ENCODE assay signal across 18 cellular contexts in genomic region chr1:198959676-198960075, GRCh38.
DNase-seq lines count a peak whose midpoint lies in the region; ATAC-seq and TF ChIP-seq lines count a peak whose summit lies in the region.
"Had no signal": no experiment of that assay in that cellular context is flagged by ENCODE, and none has a peak within 500 bp of the region (broad histone marks: within the 10 kb centered on the region; RNA-seq: fewer than 3 reads in every experiment).

No MANE protein-coding gene starts in this region.

- H3K79me2 ChIP-seq in GM23248 (ENCODE audit: insufficient read depth): no peaks in the 10 kb centered on the region

- H3K4me1 ChIP-seq in A673 (ENCODE audit: insufficient read depth, low read length, poor library complexity, severe bottlenecking) (peaks cover 5% of the 10 kb centered on the region), GM23248 (ENCODE audit: insufficient read depth) (no peaks in the 10 kb centered on the region)

- intact Hi-C loops in activated CD8-positive, alpha-beta T cell treated with anti-CD3 and anti-CD28 coated beads for 36 hours (cut with micrococcal nuclease): no loop called here
- intact Hi-C loops in A673 (cut with micrococcal nuclease; ENCODE audit: unreplicated experiment): no loop called here
- intact Hi-C loops in activated T-helper 2 cell treated with anti-CD3 and anti-CD28 coated beads, Interferon-gamma antibody, Interleukin-2, Interleukin-4, amounts not matched to agents 10 μg/mL and 5 μg/mL and 100 μg/mL, durations not matched to agents 14 hours and 24 hours and 36 hours (cut with micrococcal nuclease): loop anchor here (5.0 kb wide), 1 partner anchor 48 kb away; no protein-coding TSS in a partner anchor

- peaks cover 40% of the 10 kb centered on the region for H3K9me3 Mint-ChIP-seq in activated CD8-positive, alpha-beta T cell treated with anti-CD3 and anti-CD28 coated beads, Interleukin-2, amount 10 ng/mL, durations not matched to agents 7 days and 5 days (ENCODE audit: insufficient read depth)
- H3K9me3 Mint-ChIP-seq in activated CD8-positive, alpha-beta T cell treated with anti-CD3 and anti-CD28 coated beads for 36 hours: peaks cover 13% of the 10 kb centered on the region
- peaks cover 68% of the 10 kb centered on the region for H3K9me3 Mint-ChIP-seq in activated T-helper 2 cell treated with anti-CD3 and anti-CD28 coated beads, Interferon-gamma antibody, Interleukin-2, Interleukin-4, amounts not matched to agents 10 μg/mL and 5 μg/mL and 100 μg/mL, durations not matched to agents 14 hours and 24 hours and 36 hours

- H3K27ac ChIP-seq in A673 (ENCODE audit: low read depth, low read length, poor library complexity, severe bottlenecking) (no peak overlapping the region), GM23248 (no peak overlapping the region)
- H3K27ac ChIP-seq: KMS-11, PC-9 had no signal

- POLR2A ChIA-PET in activated CD8-positive, alpha-beta T cell treated with anti-CD3 and anti-CD28 coated beads, Interleukin-2, amount 10 ng/mL, durations not matched to agents 7 days and 5 days (lab: Charles Lee): interaction anchor here (1.1 to 1.6 kb wide), 3 partner anchors 23 to 30 kb away, joined by 3 to 5 read pairs (median 4); no protein-coding TSS in a partner anchor
- POLR2A ChIA-PET in activated CD8-positive, alpha-beta T cell treated with anti-CD3 and anti-CD28 coated beads for 36 hours (lab: Charles Lee): interaction anchor here (0.6 kb wide), 1 partner anchor 12 kb away, joined by 3 read pairs; no protein-coding TSS in a partner anchor
- POLR2A ChIA-PET in A673 (lab: Charles Lee; ENCODE audit: low non-redundant PET): no interaction called here

- H3K9me3 ChIP-seq in A673 (ENCODE audit: low read depth, low read length, poor library complexity, severe bottlenecking) (peaks cover 21% of the 10 kb centered on the region), GM23248 (ENCODE audit: low read depth) (peaks cover 8% of the 10 kb centered on the region)
- H3K9me3 ChIP-seq: MG63 had no signal

- CTCF ChIA-PET in activated CD8-positive, alpha-beta T cell treated with anti-CD3 and anti-CD28 coated beads, Interleukin-2, amount 10 ng/mL, durations not matched to agents 7 days and 5 days (lab: Charles Lee): interaction anchor here (1.3 to 1.7 kb wide), 2 partner anchors 23 to 153 kb away, joined by 3 to 4 read pairs; no protein-coding TSS in a partner anchor
- CTCF ChIA-PET in activated CD8-positive, alpha-beta T cell treated with anti-CD3 and anti-CD28 coated beads for 36 hours (lab: Charles Lee): no interaction called here
- CTCF ChIA-PET in A673 (lab: Charles Lee): no interaction called here

- no peak overlapping the region for H3K4me3 Mint-ChIP-seq in activated CD8-positive, alpha-beta T cell treated with anti-CD3 and anti-CD28 coated beads, Interleukin-2, amount 10 ng/mL, durations not matched to agents 7 days and 5 days
- H3K4me3 Mint-ChIP-seq in activated CD8-positive, alpha-beta T cell treated with anti-CD3 and anti-CD28 coated beads for 36 hours: no peak overlapping the region
- no peak overlapping the region for H3K4me3 Mint-ChIP-seq in activated T-helper 2 cell treated with anti-CD3 and anti-CD28 coated beads, Interferon-gamma antibody, Interleukin-2, Interleukin-4, amounts not matched to agents 10 μg/mL and 5 μg/mL and 100 μg/mL, durations not matched to agents 14 hours and 24 hours and 36 hours (ENCODE audit: low read depth)
- H3K4me3 Mint-ChIP-seq: B cell; CD4-positive, CD25-positive, alpha-beta regulatory T cell; H9 had no signal

- H3K27me3 ChIP-seq in A673 (replicated peaks; ENCODE audit: insufficient read depth, low read depth, low read length, poor library complexity) (no peaks in the 10 kb centered on the region), GM23248 (replicated peaks; ENCODE audit: insufficient read depth) (no peaks in the 10 kb centered on the region)
- H3K27me3 ChIP-seq: MG63 had no signal

- BruUV-seq in A673 (replicated peaks; lab: Mats Ljungman, UMichigan): no TSS peak

- H3K4me3 ChIP-seq in A673 (ENCODE audit: low read depth, low read length, poor library complexity, severe bottlenecking) (no peak overlapping the region), GM23248 (no peak overlapping the region)
- peak overlapping the region; percentile 5 for H3K4me3 ChIP-seq in Jurkat, Clone E6-1 (ENCODE audit: low read length)
- H3K4me3 ChIP-seq: MG63, PC-9 had no signal

- no peaks in the 10 kb centered on the region for H3K27me3 Mint-ChIP-seq in activated CD8-positive, alpha-beta T cell treated with anti-CD3 and anti-CD28 coated beads, Interleukin-2, amount 10 ng/mL, durations not matched to agents 7 days and 5 days (ENCODE audit: low read depth)
- no peaks in the 10 kb centered on the region for H3K27me3 Mint-ChIP-seq in activated CD8-positive, alpha-beta T cell treated with anti-CD3 and anti-CD28 coated beads for 36 hours
- H3K27me3 Mint-ChIP-seq in activated T-helper 2 cell treated with anti-CD3 and anti-CD28 coated beads, Interferon-gamma antibody, Interleukin-2, Interleukin-4, amounts not matched to agents 10 μg/mL and 5 μg/mL and 100 μg/mL, durations not matched to agents 14 hours and 24 hours and 36 hours (ENCODE audit: low read depth): no peaks in the 10 kb centered on the region
- H3K27me3 Mint-ChIP-seq: B cell had no signal

- H3K4me1 Mint-ChIP-seq in activated CD8-positive, alpha-beta T cell treated with anti-CD3 and anti-CD28 coated beads, Interleukin-2, amount 10 ng/mL, durations not matched to agents 7 days and 5 days (ENCODE audit: low read depth): peaks cover 42% of the 10 kb centered on the region
- peaks cover 34% of the 10 kb centered on the region for H3K4me1 Mint-ChIP-seq in activated CD8-positive, alpha-beta T cell treated with anti-CD3 and anti-CD28 coated beads for 36 hours (ENCODE audit: low read depth)
- peaks cover 39% of the 10 kb centered on the region for H3K4me1 Mint-ChIP-seq in activated T-helper 2 cell treated with anti-CD3 and anti-CD28 coated beads, Interferon-gamma antibody, Interleukin-2, Interleukin-4, amounts not matched to agents 10 μg/mL and 5 μg/mL and 100 μg/mL, durations not matched to agents 14 hours and 24 hours and 36 hours (ENCODE audit: low read depth)
- H3K4me1 Mint-ChIP-seq: B cell, H9 had no signal

- no peaks in the 10 kb centered on the region for H3F3A ChIP-seq in GM23248 (ENCODE audit: insufficient read depth)

- H2AFZ ChIP-seq in GM23248: no peak overlapping the region
- H2AFZ ChIP-seq: PC-9 had no signal

- H3K9ac ChIP-seq in GM23248: no peak overlapping the region
- H3K9ac ChIP-seq: KMS-11 had no signal

- ATAC-seq in activated CD8-positive, alpha-beta T cell treated with anti-CD3 and anti-CD28 coated beads, Interleukin-2, amount 10 ng/mL, durations not matched to agents 7 days and 5 days: no peak
- ATAC-seq in activated CD8-positive, alpha-beta T cell treated with anti-CD3 and anti-CD28 coated beads for 36 hours: no peak
- ATAC-seq: HepG2 had no signal

- DNase-seq in activated CD8-positive, alpha-beta T cell treated with anti-CD3 and anti-CD28 coated beads, Interleukin-2, amount 10 ng/mL, durations not matched to agents 7 days and 5 days: no peak
- no peak for DNase-seq in activated CD8-positive, alpha-beta T cell treated with anti-CD3 and anti-CD28 coated beads for 36 hours
- DNase-seq in A673 (ENCODE audit: low spot score) (peak; percentile 40), GM23248 (no peak), islet precursor cell (no peak)
- DNase-seq in Jurkat, Clone E6-1 (ENCODE audit: low read depth, low spot score): peak; percentile 58
- DNase-seq in activated T-helper 2 cell treated with anti-CD3 and anti-CD28 coated beads, Interferon-gamma antibody, Interleukin-2, Interleukin-4, amounts not matched to agents 10 μg/mL and 5 μg/mL and 100 μg/mL, durations not matched to agents 14 hours and 24 hours and 36 hours (ENCODE audit: low spot score): no peak
- DNase-seq: H9, MG63, NCI-H1092, NCI-H146, NCI-H2081, NCI-H774, PC-9 had no signal

- peak overlapping the region; percentile 17 for H3K27ac Mint-ChIP-seq in activated CD8-positive, alpha-beta T cell treated with anti-CD3 and anti-CD28 coated beads, Interleukin-2, amount 10 ng/mL, durations not matched to agents 7 days and 5 days
- H3K27ac Mint-ChIP-seq in activated CD8-positive, alpha-beta T cell treated with anti-CD3 and anti-CD28 coated beads for 36 hours: no peak overlapping the region
- peak overlapping the region; percentile 70 for H3K27ac Mint-ChIP-seq in activated T-helper 2 cell treated with anti-CD3 and anti-CD28 coated beads, Interferon-gamma antibody, Interleukin-2, Interleukin-4, amounts not matched to agents 10 μg/mL and 5 μg/mL and 100 μg/mL, durations not matched to agents 14 hours and 24 hours and 36 hours
- H3K27ac Mint-ChIP-seq: B cell, H9 had no signal

- in situ Hi-C loops in GM23248 (cut with MboI): no loop called here

- H3K36me3 ChIP-seq in A673 (ENCODE audit: insufficient read depth, low read length, poor library complexity, severe bottlenecking): no peaks in the 10 kb centered on the region
- no peaks in the 10 kb centered on the region for H3K36me3 ChIP-seq in GM23248 (ENCODE audit: low read depth)
- H3K36me3 ChIP-seq: MG63 had no signal

- no peak overlapping the region for H3K4me2 ChIP-seq in GM23248 (ENCODE audit: unreplicated experiment)
- H3K4me2 ChIP-seq: KMS-11, PC-9 had no signal

- H3K36me3 Mint-ChIP-seq in activated CD8-positive, alpha-beta T cell treated with anti-CD3 and anti-CD28 coated beads, Interleukin-2, amount 10 ng/mL, durations not matched to agents 7 days and 5 days (ENCODE audit: low read depth): peaks cover 47% of the 10 kb centered on the region
- H3K36me3 Mint-ChIP-seq in activated CD8-positive, alpha-beta T cell treated with anti-CD3 and anti-CD28 coated beads for 36 hours (ENCODE audit: low read depth): no peaks in the 10 kb centered on the region
- H3K36me3 Mint-ChIP-seq in activated T-helper 2 cell treated with anti-CD3 and anti-CD28 coated beads, Interferon-gamma antibody, Interleukin-2, Interleukin-4, amounts not matched to agents 10 μg/mL and 5 μg/mL and 100 μg/mL, durations not matched to agents 14 hours and 24 hours and 36 hours (ENCODE audit: low read depth): peaks cover 51% of the 10 kb centered on the region
- H3K36me3 Mint-ChIP-seq: CD4-positive, CD25-positive, alpha-beta regulatory T cell had no signal

- WGBS in GM23248 (ENCODE audit: low coverage in 1 of 2, low lambda C conversion rate in 2 of 2, missing lambda C conversion rate in 2 of 2), 2 experiments: 24 to 25% methylated on average over 2 of the region's 2 CpGs

- no peaks in the 10 kb centered on the region for H4K20me1 ChIP-seq in GM23248 (ENCODE audit: insufficient read depth)

- no peak for TF ChIP-seq CTCF in activated CD8-positive, alpha-beta T cell treated with anti-CD3 and anti-CD28 coated beads for 36 hours (IDR thresholded peaks at IDR 0.05)
- no peak for TF ChIP-seq CTCF in A673 (conservative IDR thresholded peaks at IDR 0.05; ENCODE audit: low read depth, low read length)

- no peaks in the 10 kb centered on the region for H3K9me2 ChIP-seq in GM23248 (ENCODE audit: insufficient read depth)

Comparison
In these comparisons a context has a peak if more than half of its experiments do, and no peak if none do; other contexts are left out.
1. DNase-seq: peak in A673 (single experiment) and Jurkat, Clone E6-1 (single experiment); none in activated CD8-positive, alpha-beta T cell treated with anti-CD3 and anti-CD28 coated beads, Interleukin-2, amount 10 ng/mL, durations not matched to agents 7 days and 5 days (single experiment), activated CD8-positive, alpha-beta T cell treated with anti-CD3 and anti-CD28 coated beads for 36 hours (single experiment), activated T-helper 2 cell treated with anti-CD3 and anti-CD28 coated beads, Interferon-gamma antibody, Interleukin-2, Interleukin-4, amounts not matched to agents 10 μg/mL and 5 μg/mL and 100 μg/mL, durations not matched to agents 14 hours and 24 hours and 36 hours (single experiment), GM23248 (single experiment) and islet precursor cell (single experiment).